In genomic region chr15:48798319-48798718, GRCh38 we compare ENCODE assay signal across 14 cellular contexts. TPM values are rescaled to one million over a fixed set of nuclear protein-coding genes. Genes with fewer than 3 reads are reported as not detected.
DNase-seq lines count a peak whose midpoint lies in the region; ATAC-seq, FAIRE-seq and TF ChIP-seq lines count a peak whose summit lies in the region.
"Had no signal": no experiment of that assay in that cellular context is flagged by ENCODE, and none has a peak within 500 bp of the region (broad histone marks: within the 10 kb centered on the region; RNA-seq: fewer than 3 reads in every experiment).

No MANE protein-coding gene starts in this region.

- WGBS in H1 (ENCODE audit: extremely low coverage in 1 of 2, insufficient coverage in 1 of 2, insufficient read length in 1 of 2, insufficient replicate concordance in 2 of 2, low coverage in 1 of 2, low lambda C conversion rate in 2 of 2, missing lambda C conversion rate in 1 of 2), 2 experiments = 14% methylated on average over 1 of the region's 1 CpG; no CpG with 5 or more reads in 1 of the 2 experiments

- intact Hi-C loops in Calu3 (cut with micrococcal nuclease; ENCODE audit: unreplicated experiment) = no loop called here

- DNase-seq in Calu3 (no peak), NCI-H2171 (lab: John Stamatoyannopoulos, UW) (peak; percentile 89), H1 (ENCODE audit: low read depth in 1 of 2, low spot score in 2 of 2) (no peak), GOT3 (lab: John Stamatoyannopoulos, UW) (no peak), OCI-M2 (lab: John Stamatoyannopoulos, UW; ENCODE audit: unreplicated experiment) (no peak)
- no peak for DNase-seq in NK-92 treated with Interleukin-12 subunit alpha and Interleukin-12 subunit beta, amount 100 ng/mL, for 24 hours (lab: John Stamatoyannopoulos, UW)
- DNase-seq: activated CD4-positive, alpha-beta T cell treated with anti-CD3 and anti-CD28 coated beads for 1 hour; islet precursor cell; NCI-H446; stimulated activated CD4-positive, alpha-beta T cell treated with anti-CD3 and anti-CD28 coated beads, Interleukin-4, amount 100 ng/mL, for 1 hour; stimulated activated CD8-positive, alpha-beta memory T cell treated with anti-CD3 and anti-CD28 coated beads, Interleukin-4, amount 100 ng/mL, for 48 hours; T-helper 17 cell had no signal

- H3K9ac ChIP-seq in H1 (replicated peaks in 1 of 4; ENCODE audit: extremely low read depth in 1 of 4, low read depth in 3 of 4, low read length in 3 of 4) = no peak overlapping the region

- H4K20me1 ChIP-seq in H1 (replicated peaks in 1 of 2; ENCODE audit: control insufficient read depth in 1 of 2, insufficient read depth in 2 of 2, low read length in 2 of 2) = peaks cover 2% of the 10 kb centered on the region in 2 experiments

- H3K56ac ChIP-seq in H1 (replicated peaks; ENCODE audit: insufficient read length, low read depth, low read length) = no peak overlapping the region

- H3K9me3 Mint-ChIP-seq in Calu3 (ENCODE audit: low read depth, unreplicated experiment) = no peaks in the 10 kb centered on the region

- no peaks in the 10 kb centered on the region for H3K23me2 ChIP-seq in H1 (ENCODE audit: low read depth, low read length)

- peaks cover 9% of the 10 kb centered on the region for H3K36me3 Mint-ChIP-seq in Calu3 (ENCODE audit: insufficient read depth, unreplicated experiment)

- H3K14ac ChIP-seq in H1 (ENCODE audit: insufficient read length) = no peak overlapping the region

- no peak overlapping the region for H2BK120ac ChIP-seq in H1 (replicated peaks; ENCODE audit: low read depth, low read length)

- no peak for ATAC-seq in GM18868 (IDR thresholded peaks at IDR 0.05; ENCODE audit: unreplicated experiment)
- ATAC-seq: T-helper 17 cell had no signal

- no peak overlapping the region for H2BK20ac ChIP-seq in H1 (ENCODE audit: low read length)

- TF ChIP-seq POLR2A in H1 (IDR thresholded peaks at IDR 0.05; ENCODE audit: control extremely low read depth in 1 of 2, low read depth in 2 of 2, low read length in 2 of 2) = no peak

- POLR2A ChIA-PET in HEK293 (lab: Yijun Ruan, JAX) = no interaction called here
- POLR2A ChIA-PET in H1 (lab: Charles Lee; ENCODE audit: partially characterized antibody) = no interaction called here

- H3K9me3 ChIP-seq in HEK293 (ENCODE audit: control insufficient read depth, insufficient read depth, low read depth, low read length) (no peaks in the 10 kb centered on the region), H1 (ENCODE audit: insufficient read depth in 2 of 2, low read depth in 1 of 2, low read length in 1 of 2) (no peaks in the 10 kb centered on the region)

- no peak; a peak in 1 of 3 replicates for TF ChIP-seq EP300 in H1 (IDR thresholded peaks at IDR 0.05; ENCODE audit: borderline replicate concordance in 1 of 2, low read depth in 2 of 2, low read length in 2 of 2)

- peaks cover 3% of the 10 kb centered on the region; the same call in 1 of the 2 replicates for H3K79me1 ChIP-seq in H1 (ENCODE audit: low read depth, low read length)

- BruUV-seq in Calu3 (replicated peaks; lab: Mats Ljungman, UMichigan) = no TSS peak

- H3K4me3 ChIP-seq in HEK293 (ENCODE audit: low read depth, low read length) = no peak overlapping the region
- H3K4me3 ChIP-seq in H1 (ENCODE audit: extremely low read depth in 1 of 4, insufficient read depth in 2 of 4, low read depth in 3 of 4, low read length in 4 of 4) = no peak overlapping the region

- H3K27me3 Mint-ChIP-seq in Calu3 (ENCODE audit: unreplicated experiment) = no peaks in the 10 kb centered on the region
- H3K27me3 Mint-ChIP-seq: T-helper 17 cell had no signal

- H2BK15ac ChIP-seq in H1 (ENCODE audit: low read length) = no peak overlapping the region

- peaks cover 0 to 38% of the 10 kb centered on the region in 2 experiments; a peak in 2 of 4 replicates for H3K79me2 ChIP-seq in H1 (ENCODE audit: control insufficient read depth in 1 of 2, insufficient read depth in 2 of 2, low read length in 2 of 2)

- CTCF ChIA-PET in Calu3 (lab: Charles Lee) = interaction anchor here (0.9 kb wide), 1 partner anchor 12 kb away, joined by 3 read pairs; the partner anchor contains the start of gene CEP152
- CTCF ChIA-PET in HEK293 (lab: Yijun Ruan, JAX) = no interaction called here
- CTCF ChIA-PET in H1 (lab: Charles Lee; ENCODE audit: partially characterized antibody) = no interaction called here

- peak overlapping the region; percentile 63 for H3K4me3 Mint-ChIP-seq in Calu3 (ENCODE audit: low read depth, unreplicated experiment)
- H3K4me3 Mint-ChIP-seq: T-helper 17 cell had no signal

- H2AFZ ChIP-seq in H1 (ENCODE audit: low read length) = no peak overlapping the region

- no peak overlapping the region for H3K4ac ChIP-seq in H1 (replicated peaks; ENCODE audit: insufficient read length, low read depth, low read length)

- H3K4me1 Mint-ChIP-seq in Calu3 (ENCODE audit: low read depth, unreplicated experiment) = peaks cover 38% of the 10 kb centered on the region

- no peak for TF ChIP-seq RAD21 in H1 (IDR thresholded peaks at IDR 0.05 in 1 of 2, conservative IDR thresholded peaks at IDR 0.05 in 1 of 2; ENCODE audit: low read depth in 2 of 2, low read length in 2 of 2)

- no peak overlapping the region for H4K5ac ChIP-seq in H1 (ENCODE audit: insufficient read length, low read depth, low read length)

- H3K4me1 ChIP-seq in HEK293 (ENCODE audit: control insufficient read depth, insufficient read depth, low read length) = peaks cover 9% of the 10 kb centered on the region
- peaks cover 0 to 5% (median 2%) of the 10 kb centered on the region in 4 experiments; a peak in 4 of 7 replicates for H3K4me1 ChIP-seq in H1 (replicated peaks in 1 of 4; ENCODE audit: control insufficient read depth in 3 of 4, insufficient read depth in 4 of 4, low read length in 3 of 4)

- no peak overlapping the region for H3K18ac ChIP-seq in H1 (ENCODE audit: extremely low read depth, low read length)

- FAIRE-seq in H1 (lab: Jason Lieb, UNC) = peak; percentile 93

- H3K36me3 ChIP-seq in HEK293 (ENCODE audit: control insufficient read depth in 2 of 2, insufficient read depth in 1 of 2, low read length in 2 of 2) (peaks cover 9 to 24% of the 10 kb centered on the region in 2 experiments; a peak in 2 of 3 replicates), H1 (ENCODE audit: control insufficient read depth in 2 of 4, insufficient read depth in 4 of 4, low read length in 3 of 4) (peaks cover 0 to 25% (median 3%) of the 10 kb centered on the region in 4 experiments; a peak in 4 of 8 replicates)

- H2BK5ac ChIP-seq in H1 (ENCODE audit: low read depth, low read length) = no peak overlapping the region

- H3K27ac ChIP-seq in HEK293 (ENCODE audit: extremely low read depth, low read depth, low read length) (no peak overlapping the region), H1 (ENCODE audit: low read depth, low read length) (no peak overlapping the region)

- H4K8ac ChIP-seq in H1 (ENCODE audit: extremely low read depth, insufficient read depth, low read length) = no peak overlapping the region

- H3K27ac Mint-ChIP-seq in Calu3 (ENCODE audit: unreplicated experiment) = peak overlapping the region; percentile 83
- H3K27ac Mint-ChIP-seq: T-helper 17 cell had no signal

- H2BK12ac ChIP-seq in H1 (ENCODE audit: low read depth, low read length) = no peak overlapping the region

- peak overlapping the region in 1 of 2 experiments; percentile 14; a peak in 1 of 4 replicates for H3K4me2 ChIP-seq in H1 (ENCODE audit: insufficient read depth in 1 of 2, low read depth in 2 of 2, low read length in 2 of 2)

- TF ChIP-seq CTCF in Calu3 (IDR thresholded peaks at IDR 0.05; ENCODE audit: unreplicated experiment) (no peak), HEK293 (tag by site-specific recombination; IDR thresholded peaks at IDR 0.05) (no peak), H1 (IDR thresholded peaks at IDR 0.05; ENCODE audit: control extremely low read depth in 1 of 3, insufficient read depth in 1 of 3, low read depth in 1 of 3, low read length in 3 of 3) (no peak)

- no peak overlapping the region for H2AK5ac ChIP-seq in H1 (ENCODE audit: low read depth, low read length)

- H3K23ac ChIP-seq in H1 (ENCODE audit: insufficient read length) = no peak overlapping the region

- no peak overlapping the region for H4K91ac ChIP-seq in H1 (replicated peaks; ENCODE audit: insufficient read length, low read length)

- no peaks in the 10 kb centered on the region for H3K27me3 ChIP-seq in H1 (replicated peaks in 1 of 4; ENCODE audit: control insufficient read depth in 3 of 4, extremely low read depth in 1 of 4, insufficient read depth in 3 of 4, low read length in 3 of 4)

TF ChIP-seq in HEK293, 187 proteins besides CTCF, POLR2A, EP300 and RAD21 (continues in another document):
- TF ChIP-seq KLF16 (tag by site-specific recombination; IDR thresholded peaks at IDR 0.05) = no peak

TF ChIP-seq in H1, 55 proteins besides CTCF, POLR2A, EP300 and RAD21 (continues in another document):
- TF ChIP-seq BRCA1 (IDR thresholded peaks at IDR 0.05; ENCODE audit: low read depth, low read length) (no peak), SIN3A (conservative IDR thresholded peaks at IDR 0.05 in 1 of 2, IDR thresholded peaks at IDR 0.05 in 1 of 2; ENCODE audit: low read depth in 1 of 2, low read length in 2 of 2) (0 out of 4 replicates have a peak, but pooled peaks of 1 of the 2 experiments have one; percentile 32), TCF12 (IDR thresholded peaks at IDR 0.05; ENCODE audit: low read depth, low read length) (peak; percentile 91; the same call in 1 of the 2 replicates), SP1 (IDR thresholded peaks at IDR 0.05; ENCODE audit: low read depth, low read length) (no peak), NANOG (IDR thresholded peaks at IDR 0.05; ENCODE audit: insufficient read depth, low read depth, low read length, poor library complexity, severe bottlenecking) (peak; percentile 86)

RNA-seq across cellular contexts. Expression of gene CEP152, which starts 12.6 kb away (rescaled TPM):
- 19.6 and 27.1 TPM in 2 replicates for total RNA-seq in Calu3 (2022)
- 16.1 and 16.2 TPM in 2 replicates for total RNA-seq in H1 (2021; fragmentation: NEBNext Ultra II Directional; extraction: Animal tissue kit (Norgen Biotek cat#: 25700))
- 1.4 and 1.8 TPM in 2 replicates for polyA plus RNA-seq in H1 (2011; rRNA removed)
- 3.0 TPM for polyA plus RNA-seq in H1 (2011; cell fraction: cytosol; rRNA removed)
- 8.9 TPM for polyA plus RNA-seq in H1 (2011; cell fraction: nucleus; rRNA removed)
- 5.5 to 24.2 TPM (median 9.7 TPM) in 4 replicates for polyA plus RNA-seq in H1 (2012, experiment 1 of 2)
- polyA plus RNA-seq in H1 (2012, experiment 2 of 2) = 0.39 TPM
- 7.8 TPM for polyA plus RNA-seq in H1 (2013, experiment 1 of 2)
- polyA plus RNA-seq in H1 (2013, experiment 2 of 2) = 7.3 TPM
- polyA minus RNA-seq in H1 (2011; rRNA and poly(A)+ RNA removed) = 8.4 and 9.5 TPM in 2 replicates
- 4.8 TPM for polyA minus RNA-seq in H1 (2011; cell fraction: cytosol; rRNA and poly(A)+ RNA removed)
- polyA minus RNA-seq in H1 (2011; cell fraction: nucleus; rRNA and poly(A)+ RNA removed) = 40.3 TPM
